Comparison of ENCODE assay signal across 13 cellular contexts in genomic region chr7:129690701-129691100, GRCh38.
"Had no signal": no experiment of that assay in that cellular context is flagged by ENCODE, and none has a peak within 500 bp of the region (broad histone marks: within the 10 kb centered on the region; RNA-seq: fewer than 3 reads in every experiment).

No MANE protein-coding gene starts in this region.

- DNase-seq: activated CD4-positive, alpha-beta T cell treated with anti-CD3 and anti-CD28 coated beads, Interleukin-2, amount 10 ng/mL, durations not matched to agents 24 days and 14 days; activated CD4-positive, CD25-positive, alpha-beta regulatory T cell; activated CD8-positive, alpha-beta memory T cell treated with anti-CD3 and anti-CD28 coated beads, Interleukin-2, amount 50 U/mL, for 48 hours; activated gamma-delta T cell; activated T-cell treated with anti-CD3 and anti-CD28 coated beads, Interleukin-2, amount 50 U/mL, for 72 hours; amniotic stem cell; effector memory CD4-positive, alpha-beta T cell; erythroblast; naive B cell; pancreas; stimulated activated CD4-positive, alpha-beta T cell treated with anti-CD3 and anti-CD28 coated beads, Interleukin-2, amount 100 ng/mL, for 24 hours; stomach had no signal

- H3K4me3 ChIP-seq: pancreas, stomach, thoracic aorta had no signal

- H3K27ac ChIP-seq: pancreas, stomach, thoracic aorta had no signal

- H3K9me3 ChIP-seq: pancreas, stomach, thoracic aorta had no signal

- H3K4me1 ChIP-seq: pancreas had no signal

- H3K27me3 ChIP-seq: pancreas, stomach had no signal
